Comparison of ENCODE assay signal across 8 cellular contexts in genomic region chr10:98467506-98468318, GRCh38. TPM values are rescaled to one million over a fixed set of nuclear protein-coding genes. Genes with fewer than 3 reads are reported as not detected.
DNase-seq lines count a peak whose midpoint lies in the region; ATAC-seq and TF ChIP-seq lines count a peak whose summit lies in the region.

No MANE protein-coding gene starts in this region.

- ATAC-seq in GM21367 (IDR thresholded peaks at IDR 0.05; ENCODE audit: unreplicated experiment), result peak; percentile 96
- ATAC-seq in stimulated activated memory B cell treated with anti-CD40 and anti-IgM and Interleukin-4, amounts not matched to agents 10 μg/mL and 1 μg/mL and 100 μg/mL, for 72 hours, result peak; percentile 97

- peak overlapping the region; percentile 51 for H2AFZ ChIP-seq in OCI-LY1 (ENCODE audit: low read length)

- intact Hi-C loops in esophagus muscularis mucosa (cut with DNase I), result loop anchor here (2.0 to 10.0 kb wide), 4 partner anchors 195 to 907 kb away; no protein-coding TSS in a partner anchor

- TF ChIP-seq POLR2A in esophagus muscularis mucosa (IDR thresholded peaks at IDR 0.05; ENCODE audit: low read depth), result no peak

- H3K9me3 ChIP-seq in OCI-LY1 (ENCODE audit: low read length), result no peaks in the 10 kb centered on the region
- H3K9me3 ChIP-seq in esophagus muscularis mucosa, result no peaks in the 10 kb centered on the region
- no peaks in the 10 kb centered on the region for H3K9me3 ChIP-seq in muscle layer of colon (ENCODE audit: low read length)

- peaks cover 10% of the 10 kb centered on the region for H3K27me3 Mint-ChIP-seq in stimulated activated memory B cell treated with anti-CD40 and anti-IgM and Interleukin-4, amounts not matched to agents 10 μg/mL and 1 μg/mL and 100 μg/mL, for 72 hours

- no peaks in the 10 kb centered on the region for H3K9me3 Mint-ChIP-seq in stimulated activated memory B cell treated with anti-CD40 and anti-IgM and Interleukin-4, amounts not matched to agents 10 μg/mL and 1 μg/mL and 100 μg/mL, for 72 hours

- peak overlapping the region; percentile 63 for H3K4me3 ChIP-seq in OCI-LY1 (ENCODE audit: low read depth, low read length, poor library complexity, severe bottlenecking)
- H3K4me3 ChIP-seq in esophagus muscularis mucosa, result peak overlapping the region; percentile 59 to 67 (median 61)
- H3K4me3 ChIP-seq in muscle layer of colon (ENCODE audit: low read depth in 1 of 2, low read length in 2 of 2), result peak overlapping the region; percentile 33 to 38

- no peaks in the 10 kb centered on the region for H4K20me1 ChIP-seq in OCI-LY1 (ENCODE audit: insufficient read depth, low read length)

- 12% methylated on average over 18 of the region's 44 CpGs for WGBS in esophagus muscularis mucosa

- peaks cover 11% of the 10 kb centered on the region for H3K4me1 Mint-ChIP-seq in stimulated activated memory B cell treated with anti-CD40 and anti-IgM and Interleukin-4, amounts not matched to agents 10 μg/mL and 1 μg/mL and 100 μg/mL, for 72 hours

- TF ChIP-seq CTCF in OCI-LY1 (IDR thresholded peaks at IDR 0.05; ENCODE audit: low read length) (peak; percentile 44; the same call in 1 of the 2 replicates), esophagus muscularis mucosa (IDR thresholded peaks at IDR 0.05) (peak; percentile 75 to 86 (median 81))

- no peaks in the 10 kb centered on the region for H3F3A ChIP-seq in OCI-LY1 (ENCODE audit: insufficient read depth, low read length)

- no peaks in the 10 kb centered on the region for H3K36me3 ChIP-seq in OCI-LY1 (ENCODE audit: insufficient read depth, low read length)
- H3K36me3 ChIP-seq in esophagus muscularis mucosa, result no peaks in the 10 kb centered on the region
- H3K36me3 ChIP-seq in muscle layer of colon (ENCODE audit: insufficient read depth, low read length), result no peaks in the 10 kb centered on the region

- no peaks in the 10 kb centered on the region for H3K27me3 ChIP-seq in OCI-LY1 (ENCODE audit: insufficient read depth, low read length)
- H3K27me3 ChIP-seq in esophagus muscularis mucosa, result no peaks in the 10 kb centered on the region
- H3K27me3 ChIP-seq in muscle layer of colon (ENCODE audit: control insufficient read depth in 1 of 2, insufficient read depth in 2 of 2, low read length in 2 of 2), result no peaks in the 10 kb centered on the region

- H3K4me3 Mint-ChIP-seq in stimulated activated memory B cell treated with anti-CD40 and anti-IgM and Interleukin-4, amounts not matched to agents 10 μg/mL and 1 μg/mL and 100 μg/mL, for 72 hours, result peak overlapping the region; percentile 97

- peak overlapping the region; percentile 91 for H3K27ac Mint-ChIP-seq in stimulated activated memory B cell treated with anti-CD40 and anti-IgM and Interleukin-4, amounts not matched to agents 10 μg/mL and 1 μg/mL and 100 μg/mL, for 72 hours

- DNase-seq in D341Med (ENCODE audit: low spot score) (peak; percentile 82), HPDE6-E6E7 (ENCODE audit: extremely low spot score) (peak; percentile 92), activated T-cell treated with anti-CD3 and anti-CD28 coated beads for 48 hours (ENCODE audit: low read depth) (peak; percentile 32), esophagus muscularis mucosa (ENCODE audit: extremely low spot score) (peak; percentile 89)

- TF ChIP-seq EP300 in esophagus muscularis mucosa (IDR thresholded peaks at IDR 0.05), result no peak

- H3K36me3 Mint-ChIP-seq in stimulated activated memory B cell treated with anti-CD40 and anti-IgM and Interleukin-4, amounts not matched to agents 10 μg/mL and 1 μg/mL and 100 μg/mL, for 72 hours, result no peaks in the 10 kb centered on the region

- no peaks in the 10 kb centered on the region for H3K79me2 ChIP-seq in OCI-LY1 (ENCODE audit: insufficient read depth, low read length)

- peaks cover 8% of the 10 kb centered on the region for H3K4me1 ChIP-seq in OCI-LY1 (ENCODE audit: insufficient read depth, low read length, severe bottlenecking)
- peaks cover 8 to 17% (median 12%) of the 10 kb centered on the region in 4 donors for H3K4me1 ChIP-seq in esophagus muscularis mucosa
- H3K4me1 ChIP-seq in muscle layer of colon (ENCODE audit: insufficient read depth, low read length), result peaks cover 9% of the 10 kb centered on the region

- no peaks in the 10 kb centered on the region for H3K9me2 ChIP-seq in OCI-LY1 (ENCODE audit: low read depth, low read length)

- H3K4me2 ChIP-seq in OCI-LY1 (ENCODE audit: low read length), result peak overlapping the region; percentile 85

- H3K9ac ChIP-seq in OCI-LY1 (ENCODE audit: low read length) (peak overlapping the region; percentile 64; the same call in 1 of the 2 replicates), muscle layer of colon (ENCODE audit: low read length) (no peak overlapping the region)

- no peak overlapping the region for H3K27ac ChIP-seq in OCI-LY1 (ENCODE audit: low read depth, low read length, poor library complexity, severe bottlenecking)
- H3K27ac ChIP-seq in esophagus muscularis mucosa (replicated peaks in 1 of 4), result no peak overlapping the region
- H3K27ac ChIP-seq in muscle layer of colon (ENCODE audit: low read depth, low read length), result no peak overlapping the region

RNA-seq across cellular contexts. Expression of gene HPS1, which starts 21.0 kb away (rescaled TPM):
- total RNA-seq in esophagus muscularis mucosa, result 10 to 100 TPM; 49.7 to 76.1 (median 63.7) TPM

RNA-seq across cellular contexts. Expression of gene PYROXD2, which starts 52.7 kb away (rescaled TPM):
- total RNA-seq in esophagus muscularis mucosa, result 10 to 100 TPM in 1 of 4 donors, 1 to 10 TPM in 3; 5.8 to 10.2 (median 6.6) TPM

Comparison
In these comparisons a context has a peak if more than half of its experiments do, and no peak if none do; other contexts are left out.
1. DNase-seq: peak in every context shown above with its lines; median percentile 92 in HPDE6-E6E7; 89 in esophagus muscularis mucosa; 82 in D341Med; 32 in activated T-cell treated with anti-CD3 and anti-CD28 coated beads for 48 hours.